ENCODE assay signal across 26 cellular contexts in the genomic region with DNA sequence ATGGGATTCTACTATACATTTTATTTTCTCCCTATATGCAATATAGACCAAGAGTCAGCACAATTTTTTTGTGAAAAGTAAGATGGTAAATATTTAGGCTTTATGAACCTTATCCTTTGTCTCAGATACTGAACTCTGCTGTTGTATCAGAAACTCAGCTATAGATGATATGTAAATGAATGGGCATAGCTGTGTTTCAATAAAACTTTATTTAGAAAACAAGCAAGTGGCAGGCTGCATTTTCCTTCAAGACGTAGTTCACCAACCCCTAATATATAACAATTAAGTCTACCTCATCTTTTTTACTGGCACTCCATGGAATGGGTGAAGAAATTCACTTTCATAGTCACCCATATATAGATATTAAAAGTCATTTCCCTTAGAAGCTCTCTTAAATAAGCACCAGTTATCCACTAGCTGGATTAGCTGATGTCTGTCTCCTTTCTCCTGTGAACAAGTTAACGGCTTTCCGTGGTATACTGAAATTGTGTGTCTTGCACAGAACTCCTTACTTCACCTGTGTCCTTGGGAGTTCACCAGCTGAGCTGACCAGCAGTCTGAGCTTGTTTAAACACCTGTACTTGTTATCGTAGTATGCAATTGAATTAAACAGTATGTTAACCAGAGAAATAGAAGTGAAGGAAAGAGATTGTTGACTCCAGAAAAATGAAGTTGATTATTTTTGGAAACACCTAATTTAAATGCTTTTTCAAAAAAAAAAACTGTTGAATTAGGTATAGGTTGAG.
"Had no signal": no experiment of that assay in that cellular context is flagged by ENCODE, and none has a peak within 500 bp of the region (broad histone marks: within the 10 kb centered on the region; RNA-seq: fewer than 3 reads in every experiment).

No MANE protein-coding gene starts in this region.

- H3K9ac ChIP-seq: parathyroid adenoma had no signal

- DNase-seq: naive thymus-derived CD8-positive, alpha-beta T cell; nephron progenitor cell; nucleus accumbens; psoas muscle; right cardiac atrium; right lobe of liver; sigmoid colon; small intestine; stimulated activated CD4-positive, alpha-beta T cell treated with anti-CD3 and anti-CD28 coated beads, Interleukin-15, amount 100 ng/mL, for 24 hours; stimulated activated CD4-positive, alpha-beta T cell treated with anti-CD3 and anti-CD28 coated beads, Interleukin-2, amount 100 ng/mL, for 24 hours; stimulated activated CD4-positive, alpha-beta T cell treated with anti-CD3 and anti-CD28 coated beads, Interleukin-2, amount 100 ng/mL, for 48 hours; stimulated activated CD4-positive, alpha-beta T cell treated with anti-CD3 and anti-CD28 coated beads, Interleukin-4, amount 100 ng/mL, for 24 hours; stimulated activated naive B cell treated with anti-CD40 and anti-IgM and Interleukin-4, amounts not matched to agents 10 μg/mL and 1 μg/mL and 100 μg/mL, for 72 hours; stimulated activated naive CD4-positive, alpha-beta T cell treated with Interleukin-2 at 50 U/mL for 16 hours; stimulated activated naive CD8-positive, alpha-beta T cell treated with anti-CD3 and anti-CD28 coated beads, Interleukin-15, amount 100 ng/mL, for 72 hours; substantia nigra; testis; tibial artery; transverse colon; upper lobe of right lung; uterus had no signal

- H3K27me3 ChIP-seq: neutrophil, right lobe of liver, sigmoid colon, suprapubic skin, testis, tibial artery, transverse colon, upper lobe of right lung, uterus had no signal

- H3K9me3 ChIP-seq: neutrophil, psoas muscle, right lobe of liver, sigmoid colon, suprapubic skin, testis, tibial artery, transverse colon, upper lobe of right lung, uterus had no signal

- ATAC-seq: naive thymus-derived CD8-positive, alpha-beta T cell; natural killer cell treated with Interleukin-12 subunit alpha and Interleukin-12 subunit beta and Interleukin-15 and Interleukin-18, amount 100 ng/mL, for 72 hours; psoas muscle; right cardiac atrium; right lobe of liver; stimulated activated effector memory CD8-positive, alpha-beta T cell treated with anti-CD3 and anti-CD28 coated beads, Interleukin-12 subunit alpha, Interleukin-12 subunit beta, amount 100 ng/mL, for 72 hours; stimulated activated naive B cell treated with anti-CD40 and anti-IgM and Interleukin-4, amounts not matched to agents 10 μg/mL and 1 μg/mL and 100 μg/mL, for 72 hours; stimulated activated naive CD8-positive, alpha-beta T cell treated with anti-CD3 and anti-CD28 coated beads, Interleukin-15, amount 100 ng/mL, for 72 hours; upper lobe of right lung had no signal

- FAIRE-seq: small intestine had no signal

- H3K36me3 ChIP-seq: neutrophil, right lobe of liver, sigmoid colon, suprapubic skin, tibial artery, transverse colon, upper lobe of right lung, uterus had no signal

- H3K79me2 ChIP-seq: parathyroid adenoma had no signal

- H2AFZ ChIP-seq: parathyroid adenoma had no signal

- H3K4me1 ChIP-seq: parathyroid adenoma, psoas muscle, suprapubic skin, testis, tibial artery, transverse colon, upper lobe of right lung, uterus had no signal

- H3K27ac ChIP-seq: neutrophil, parathyroid adenoma, psoas muscle, right lobe of liver, sigmoid colon, suprapubic skin, testis, tibial artery, transverse colon, upper lobe of right lung, uterus had no signal

- H3K4me3 ChIP-seq: psoas muscle, right lobe of liver, sigmoid colon, suprapubic skin, testis, tibial artery, transverse colon, upper lobe of right lung, uterus had no signal
